ENCODE assay signal across 1 cellular context in genomic region chr5:96031180-96031579, GRCh38.
A peak's percentile ranks its signal among the peaks of the same experiment; 100 is the strongest.
TF ChIP-seq lines count a peak whose summit lies in the region.

No MANE protein-coding gene starts in this region.

TF ChIP-seq in K562, 482 proteins besides CTCF, POLR2A, EP300 and RAD21 (continued from another document):
- TF ChIP-seq ARID1B (IDR thresholded peaks at IDR 0.05) (peak; percentile 39; the same call in 1 of the 2 replicates), CBFA2T2 (conservative IDR thresholded peaks at IDR 0.05) (peak; percentile 51), CBFA2T3 (IDR thresholded peaks at IDR 0.05) (peak; percentile 65), KLF13 (tag; IDR thresholded peaks at IDR 0.05; ENCODE audit: borderline replicate concordance, low read depth) (no peak), HNRNPH1 (optimal IDR thresholded peaks at IDR 0.05; ENCODE audit: low read depth, low read length) (no peak), MEIS2 (IDR thresholded peaks at IDR 0.05; ENCODE audit: partially characterized antibody) (peak; percentile 67), ZNF121 (CRISPR knock-in tag; conservative IDR thresholded peaks at IDR 0.05) (no peak), TAL1 (IDR thresholded peaks at IDR 0.05) (peak; percentile 51), ZNF592 (IDR thresholded peaks at IDR 0.05) (no peak), ZSCAN29 (IDR thresholded peaks at IDR 0.05) (no peak)
- TF ChIP-seq, protein P1, sequence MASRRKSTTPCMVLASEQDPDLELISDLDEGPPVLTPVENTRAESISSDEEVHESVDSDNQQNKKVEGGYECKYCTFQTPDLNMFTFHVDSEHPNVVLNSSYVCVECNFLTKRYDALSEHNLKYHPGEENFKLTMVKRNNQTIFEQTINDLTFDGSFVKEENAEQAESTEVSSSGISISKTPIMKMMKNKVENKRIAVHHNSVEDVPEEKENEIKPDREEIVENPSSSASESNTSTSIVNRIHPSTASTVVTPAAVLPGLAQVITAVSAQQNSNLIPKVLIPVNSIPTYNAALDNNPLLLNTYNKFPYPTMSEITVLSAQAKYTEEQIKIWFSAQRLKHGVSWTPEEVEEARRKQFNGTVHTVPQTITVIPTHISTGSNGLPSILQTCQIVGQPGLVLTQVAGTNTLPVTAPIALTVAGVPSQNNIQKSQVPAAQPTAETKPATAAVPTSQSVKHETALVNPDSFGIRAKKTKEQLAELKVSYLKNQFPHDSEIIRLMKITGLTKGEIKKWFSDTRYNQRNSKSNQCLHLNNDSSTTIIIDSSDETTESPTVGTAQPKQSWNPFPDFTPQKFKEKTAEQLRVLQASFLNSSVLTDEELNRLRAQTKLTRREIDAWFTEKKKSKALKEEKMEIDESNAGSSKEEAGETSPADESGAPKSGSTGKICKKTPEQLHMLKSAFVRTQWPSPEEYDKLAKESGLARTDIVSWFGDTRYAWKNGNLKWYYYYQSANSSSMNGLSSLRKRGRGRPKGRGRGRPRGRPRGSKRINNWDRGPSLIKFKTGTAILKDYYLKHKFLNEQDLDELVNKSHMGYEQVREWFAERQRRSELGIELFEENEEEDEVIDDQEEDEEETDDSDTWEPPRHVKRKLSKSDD (conservative IDR thresholded peaks at IDR 0.05; ENCODE audit: low read length), result no peak
